Comparison of ENCODE assay signal across 1 cellular context in the genomic region with DNA sequence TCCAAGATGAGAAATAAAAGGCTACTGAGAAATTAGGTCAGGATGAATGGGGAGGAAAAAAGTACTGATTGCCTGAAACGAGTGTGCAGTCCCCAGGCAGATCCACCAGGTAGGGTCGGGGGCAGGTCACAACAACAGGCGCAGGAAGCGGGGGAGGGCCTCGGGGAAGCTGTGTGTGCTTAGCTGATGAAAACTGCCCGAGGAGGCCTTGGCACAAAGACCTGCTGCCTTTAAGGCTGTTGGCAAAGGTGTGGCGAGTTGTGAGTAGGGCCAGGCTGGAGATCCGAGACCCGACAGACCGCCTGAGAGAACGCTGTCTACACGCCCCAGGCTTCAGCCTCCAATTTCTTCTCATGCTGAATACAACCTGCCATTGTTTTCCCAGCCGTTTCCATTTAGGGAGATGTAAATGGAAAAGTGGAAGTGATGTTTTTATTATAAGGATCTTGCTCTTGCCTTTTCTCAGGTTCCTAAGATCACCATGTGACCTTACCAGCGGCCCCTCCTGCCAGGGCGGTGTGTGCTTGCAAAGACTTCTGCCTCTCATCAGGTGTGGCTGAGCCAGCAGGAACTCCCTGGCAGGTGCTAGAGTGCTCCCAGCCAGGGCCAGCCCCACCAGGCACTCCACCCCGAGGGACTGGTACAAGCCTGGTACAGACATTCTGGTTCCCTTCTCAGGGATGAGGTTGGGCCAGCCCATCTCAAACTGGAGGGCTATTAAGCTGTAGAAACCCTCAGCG.
TF ChIP-seq lines count a peak whose summit lies in the region.

No MANE protein-coding gene starts in this region.

TF ChIP-seq in GM23338, 12 proteins besides CTCF, POLR2A, EP300 and RAD21 (continued from another document):
- TF ChIP-seq, protein P1, sequence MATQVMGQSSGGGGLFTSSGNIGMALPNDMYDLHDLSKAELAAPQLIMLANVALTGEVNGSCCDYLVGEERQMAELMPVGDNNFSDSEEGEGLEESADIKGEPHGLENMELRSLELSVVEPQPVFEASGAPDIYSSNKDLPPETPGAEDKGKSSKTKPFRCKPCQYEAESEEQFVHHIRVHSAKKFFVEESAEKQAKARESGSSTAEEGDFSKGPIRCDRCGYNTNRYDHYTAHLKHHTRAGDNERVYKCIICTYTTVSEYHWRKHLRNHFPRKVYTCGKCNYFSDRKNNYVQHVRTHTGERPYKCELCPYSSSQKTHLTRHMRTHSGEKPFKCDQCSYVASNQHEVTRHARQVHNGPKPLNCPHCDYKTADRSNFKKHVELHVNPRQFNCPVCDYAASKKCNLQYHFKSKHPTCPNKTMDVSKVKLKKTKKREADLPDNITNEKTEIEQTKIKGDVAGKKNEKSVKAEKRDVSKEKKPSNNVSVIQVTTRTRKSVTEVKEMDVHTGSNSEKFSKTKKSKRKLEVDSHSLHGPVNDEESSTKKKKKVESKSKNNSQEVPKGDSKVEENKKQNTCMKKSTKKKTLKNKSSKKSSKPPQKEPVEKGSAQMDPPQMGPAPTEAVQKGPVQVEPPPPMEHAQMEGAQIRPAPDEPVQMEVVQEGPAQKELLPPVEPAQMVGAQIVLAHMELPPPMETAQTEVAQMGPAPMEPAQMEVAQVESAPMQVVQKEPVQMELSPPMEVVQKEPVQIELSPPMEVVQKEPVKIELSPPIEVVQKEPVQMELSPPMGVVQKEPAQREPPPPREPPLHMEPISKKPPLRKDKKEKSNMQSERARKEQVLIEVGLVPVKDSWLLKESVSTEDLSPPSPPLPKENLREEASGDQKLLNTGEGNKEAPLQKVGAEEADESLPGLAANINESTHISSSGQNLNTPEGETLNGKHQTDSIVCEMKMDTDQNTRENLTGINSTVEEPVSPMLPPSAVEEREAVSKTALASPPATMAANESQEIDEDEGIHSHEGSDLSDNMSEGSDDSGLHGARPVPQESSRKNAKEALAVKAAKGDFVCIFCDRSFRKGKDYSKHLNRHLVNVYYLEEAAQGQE (IDR thresholded peaks at IDR 0.05; ENCODE audit: unreplicated experiment): no peak
- TF ChIP-seq EZH2 (IDR thresholded peaks at IDR 0.05; ENCODE audit: low read depth, unreplicated experiment): no peak
